Comparison of ENCODE assay signal across 23 cellular contexts in the genomic region with DNA sequence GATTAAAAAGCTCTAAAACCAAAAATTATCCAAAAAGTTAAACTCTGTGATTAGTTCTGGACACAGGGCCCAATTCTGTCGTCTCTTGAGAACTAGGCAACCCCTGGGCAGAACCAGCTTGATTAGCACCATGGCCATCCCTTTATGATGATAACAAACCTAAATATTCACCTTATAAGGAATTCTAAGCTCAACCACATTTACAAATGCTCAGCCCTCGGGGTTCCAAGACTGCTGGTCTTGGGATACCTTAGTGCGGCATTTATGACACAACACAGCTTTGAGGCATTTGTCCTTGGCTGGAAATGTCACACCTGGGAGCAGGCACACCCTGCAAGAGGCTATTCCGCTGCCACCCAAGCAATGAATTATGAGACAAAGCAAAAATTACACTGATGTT.
"Had no signal": no experiment of that assay in that cellular context is flagged by ENCODE, and none has a peak within 500 bp of the region (broad histone marks: within the 10 kb centered on the region; RNA-seq: fewer than 3 reads in every experiment).

No MANE protein-coding gene starts in this region.

- H3K9me3 ChIP-seq: gastrocnemius medialis, heart right ventricle, neutrophil, psoas muscle, spleen, thoracic aorta, transverse colon had no signal

- H3K4me3 Mint-ChIP-seq: naive B cell; nephron progenitor cell; stimulated activated naive B cell treated with anti-CD40 and anti-IgM and Interleukin-4, amounts not matched to agents 10 μg/mL and 1 μg/mL and 100 μg/mL, for 72 hours; stimulated activated naive CD8-positive, alpha-beta T cell treated with anti-CD3 and anti-CD28 coated beads, Interleukin-15, amount 100 ng/mL, for 72 hours had no signal

- H3K4me1 Mint-ChIP-seq: naive B cell; nephron progenitor cell; stimulated activated naive B cell treated with anti-CD40 and anti-IgM and Interleukin-4, amounts not matched to agents 10 μg/mL and 1 μg/mL and 100 μg/mL, for 72 hours; stimulated activated naive CD8-positive, alpha-beta T cell treated with anti-CD3 and anti-CD28 coated beads, Interleukin-15, amount 100 ng/mL, for 72 hours had no signal

- ATAC-seq: esophagus mucosa; gastrocnemius medialis; heart right ventricle; left cardiac atrium; left ventricle myocardium superior; psoas muscle; sciatic nerve; stimulated activated naive B cell treated with anti-CD40 and anti-IgM and Interleukin-4, amounts not matched to agents 10 μg/mL and 1 μg/mL and 100 μg/mL, for 72 hours; stimulated activated naive CD8-positive, alpha-beta T cell treated with anti-CD3 and anti-CD28 coated beads, Interleukin-15, amount 100 ng/mL, for 72 hours had no signal

- H3K4me1 ChIP-seq: spleen, transverse colon had no signal

- H3K27ac ChIP-seq: neutrophil, psoas muscle, spleen, thoracic aorta, transverse colon had no signal

- H3K27ac Mint-ChIP-seq: naive B cell; nephron progenitor cell; stimulated activated naive B cell treated with anti-CD40 and anti-IgM and Interleukin-4, amounts not matched to agents 10 μg/mL and 1 μg/mL and 100 μg/mL, for 72 hours; stimulated activated naive CD8-positive, alpha-beta T cell treated with anti-CD3 and anti-CD28 coated beads, Interleukin-15, amount 100 ng/mL, for 72 hours had no signal

- H3K9me3 Mint-ChIP-seq: naive B cell; stimulated activated naive B cell treated with anti-CD40 and anti-IgM and Interleukin-4, amounts not matched to agents 10 μg/mL and 1 μg/mL and 100 μg/mL, for 72 hours; stimulated activated naive CD8-positive, alpha-beta T cell treated with anti-CD3 and anti-CD28 coated beads, Interleukin-15, amount 100 ng/mL, for 72 hours had no signal

- H3K27me3 Mint-ChIP-seq: naive B cell; stimulated activated naive B cell treated with anti-CD40 and anti-IgM and Interleukin-4, amounts not matched to agents 10 μg/mL and 1 μg/mL and 100 μg/mL, for 72 hours; stimulated activated naive CD8-positive, alpha-beta T cell treated with anti-CD3 and anti-CD28 coated beads, Interleukin-15, amount 100 ng/mL, for 72 hours had no signal

- H3K4me3 ChIP-seq: gastrocnemius medialis, heart right ventricle, lung, psoas muscle, spleen, thoracic aorta, transverse colon had no signal

- DNase-seq: effector memory CD4-positive, alpha-beta T cell; gastrocnemius medialis; heart right ventricle; kidney; left cardiac atrium; left ventricle myocardium superior; mesenchymal stem cell; naive B cell; nephron progenitor cell; psoas muscle; retina; spleen; stimulated activated CD4-positive, alpha-beta T cell treated with anti-CD3 and anti-CD28 coated beads, Interleukin-15, amount 100 ng/mL, for 24 hours; stimulated activated CD4-positive, alpha-beta T cell treated with anti-CD3 and anti-CD28 coated beads, Interleukin-1b, Interleukin-23, amount 100 ng/mL, for 48 hours; stimulated activated CD4-positive, alpha-beta T cell treated with anti-CD3 and anti-CD28 coated beads, Interleukin-4, amount 100 ng/mL, for 24 hours; stimulated activated naive B cell treated with anti-CD40 and anti-IgM and Interleukin-4, amounts not matched to agents 10 μg/mL and 1 μg/mL and 100 μg/mL, for 72 hours; stimulated activated naive CD8-positive, alpha-beta T cell treated with anti-CD3 and anti-CD28 coated beads, Interleukin-15, amount 100 ng/mL, for 72 hours; transverse colon had no signal

- H3K27me3 ChIP-seq: gastrocnemius medialis, heart right ventricle, neutrophil, spleen, transverse colon had no signal
